8 cellular contexts compared by ENCODE assay signal in the genomic region with DNA sequence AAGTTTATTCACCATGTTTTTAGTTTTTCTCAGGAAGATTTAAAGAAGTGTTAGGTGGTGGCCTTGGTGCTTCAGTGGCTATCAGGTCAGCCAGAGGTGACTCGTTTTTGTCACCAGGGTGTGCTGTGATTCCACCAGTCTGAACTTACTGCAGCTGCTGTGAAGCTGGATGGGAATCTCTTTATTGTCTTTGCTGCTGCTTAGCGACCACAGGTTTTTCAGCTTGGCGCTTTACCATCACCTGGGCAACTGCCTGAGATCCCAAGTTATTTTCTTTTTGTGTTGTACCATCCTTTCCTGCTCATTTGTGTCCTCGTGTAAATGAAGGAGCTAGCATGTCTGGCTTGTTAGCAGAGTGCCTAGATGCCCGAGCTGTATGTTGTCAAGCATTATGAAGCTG.
A peak's percentile ranks its signal among the peaks of the same experiment; 100 is the strongest.
DNase-seq lines count a peak whose midpoint lies in the region; ATAC-seq and TF ChIP-seq lines count a peak whose summit lies in the region.

No MANE protein-coding gene starts in this region.

- WGBS in testis, 2 donors, result 46 to 53% methylated on average over 5 of the region's 5 CpGs

- no peaks in the 10 kb centered on the region for H3K36me3 Mint-ChIP-seq in activated CD8-positive, alpha-beta T cell treated with anti-CD3 and anti-CD28 coated beads for 36 hours (ENCODE audit: low read depth)
- H3K36me3 Mint-ChIP-seq in activated CD8-positive, alpha-beta T cell treated with anti-CD3 and anti-CD28 coated beads, Interleukin-2, amount 10 ng/mL, durations not matched to agents 7 days and 5 days (ENCODE audit: low read depth), result no peaks in the 10 kb centered on the region

- H3K27ac ChIP-seq in testis, result no peak overlapping the region

- CTCF ChIA-PET in activated CD8-positive, alpha-beta T cell treated with anti-CD3 and anti-CD28 coated beads for 36 hours (lab: Charles Lee), result no interaction called here
- CTCF ChIA-PET in activated CD8-positive, alpha-beta T cell treated with anti-CD3 and anti-CD28 coated beads, Interleukin-2, amount 10 ng/mL, durations not matched to agents 7 days and 5 days (lab: Charles Lee), result no interaction called here

- POLR2A ChIA-PET in activated CD8-positive, alpha-beta T cell treated with anti-CD3 and anti-CD28 coated beads for 36 hours (lab: Charles Lee), result no interaction called here
- POLR2A ChIA-PET in activated CD8-positive, alpha-beta T cell treated with anti-CD3 and anti-CD28 coated beads, Interleukin-2, amount 10 ng/mL, durations not matched to agents 7 days and 5 days (lab: Charles Lee), result no interaction called here

- H3K27me3 Mint-ChIP-seq in activated CD8-positive, alpha-beta T cell treated with anti-CD3 and anti-CD28 coated beads for 36 hours, result no peaks in the 10 kb centered on the region
- no peaks in the 10 kb centered on the region for H3K27me3 Mint-ChIP-seq in activated CD8-positive, alpha-beta T cell treated with anti-CD3 and anti-CD28 coated beads, Interleukin-2, amount 10 ng/mL, durations not matched to agents 7 days and 5 days (ENCODE audit: low read depth)

- no peak overlapping the region for H3K27ac Mint-ChIP-seq in activated CD8-positive, alpha-beta T cell treated with anti-CD3 and anti-CD28 coated beads for 36 hours
- H3K27ac Mint-ChIP-seq in activated CD8-positive, alpha-beta T cell treated with anti-CD3 and anti-CD28 coated beads, Interleukin-2, amount 10 ng/mL, durations not matched to agents 7 days and 5 days, result no peak overlapping the region

- H3K4me3 ChIP-seq in testis, result no peak overlapping the region

- no peak for TF ChIP-seq CTCF in activated CD8-positive, alpha-beta T cell treated with anti-CD3 and anti-CD28 coated beads for 36 hours (IDR thresholded peaks at IDR 0.05)
- peak; percentile 12 to 45 (median 24) for TF ChIP-seq CTCF in testis (IDR thresholded peaks at IDR 0.05)

- DNase-seq in activated CD8-positive, alpha-beta T cell treated with anti-CD3 and anti-CD28 coated beads for 36 hours, result peak; percentile 3
- no peak for DNase-seq in activated CD8-positive, alpha-beta T cell treated with anti-CD3 and anti-CD28 coated beads, Interleukin-2, amount 10 ng/mL, durations not matched to agents 7 days and 5 days
- DNase-seq in NCI-H187 treated with DMSO at 0.1 percent for 48 hours (lab: John Stamatoyannopoulos, UW) (peak; percentile 3), amniotic epithelial cell (ENCODE audit: low read depth) (peak; percentile 83), hypothalamus (lab: John Stamatoyannopoulos, UW) (peak in 40 of 51 donors; percentile 1 to 68 (median 30)), testis (peak; percentile 79), NOMO-1 treated with DMSO at 0.1 percent for 48 hours (lab: John Stamatoyannopoulos, UW; ENCODE audit: unreplicated experiment) (no peak)
- no peak for DNase-seq in stimulated activated CD4-positive, alpha-beta T cell treated with anti-CD3 and anti-CD28 coated beads, Interleukin-4, amount 100 ng/mL, for 1 hour

- TF ChIP-seq POLR2A in testis (IDR thresholded peaks at IDR 0.05), result no peak

- H3K36me3 ChIP-seq in testis (ENCODE audit: low read depth, missing control alignments), result no peaks in the 10 kb centered on the region

- H3K4me1 Mint-ChIP-seq in activated CD8-positive, alpha-beta T cell treated with anti-CD3 and anti-CD28 coated beads for 36 hours (ENCODE audit: low read depth), result no peaks in the 10 kb centered on the region
- no peaks in the 10 kb centered on the region for H3K4me1 Mint-ChIP-seq in activated CD8-positive, alpha-beta T cell treated with anti-CD3 and anti-CD28 coated beads, Interleukin-2, amount 10 ng/mL, durations not matched to agents 7 days and 5 days (ENCODE audit: low read depth)

- H3K4me3 Mint-ChIP-seq in activated CD8-positive, alpha-beta T cell treated with anti-CD3 and anti-CD28 coated beads for 36 hours, result no peak overlapping the region
- no peak overlapping the region for H3K4me3 Mint-ChIP-seq in activated CD8-positive, alpha-beta T cell treated with anti-CD3 and anti-CD28 coated beads, Interleukin-2, amount 10 ng/mL, durations not matched to agents 7 days and 5 days

- intact Hi-C loops in activated CD8-positive, alpha-beta T cell treated with anti-CD3 and anti-CD28 coated beads for 36 hours (cut with micrococcal nuclease), result no loop called here
- intact Hi-C loops in testis (cut with DNase I; ENCODE audit: low total_unique reads), result no loop called here

- ATAC-seq in activated CD8-positive, alpha-beta T cell treated with anti-CD3 and anti-CD28 coated beads for 36 hours, result no peak
- no peak for ATAC-seq in activated CD8-positive, alpha-beta T cell treated with anti-CD3 and anti-CD28 coated beads, Interleukin-2, amount 10 ng/mL, durations not matched to agents 7 days and 5 days

- no peaks in the 10 kb centered on the region for H3K9me3 Mint-ChIP-seq in activated CD8-positive, alpha-beta T cell treated with anti-CD3 and anti-CD28 coated beads for 36 hours
- H3K9me3 Mint-ChIP-seq in activated CD8-positive, alpha-beta T cell treated with anti-CD3 and anti-CD28 coated beads, Interleukin-2, amount 10 ng/mL, durations not matched to agents 7 days and 5 days (ENCODE audit: insufficient read depth), result no peaks in the 10 kb centered on the region

- H3K27me3 ChIP-seq in testis, result no peaks in the 10 kb centered on the region

- H3K4me1 ChIP-seq in testis, result peaks cover 3% of the 10 kb centered on the region

- no peaks in the 10 kb centered on the region for H3K9me3 ChIP-seq in testis

Comparison
In these comparisons a context has a peak if more than half of its experiments do, and no peak if none do; other contexts are left out.
1. DNase-seq: peak in activated CD8-positive, alpha-beta T cell treated with anti-CD3 and anti-CD28 coated beads for 36 hours (single experiment), NCI-H187 treated with DMSO at 0.1 percent for 48 hours (single experiment), amniotic epithelial cell (single experiment), hypothalamus (40 of 51) and testis (single experiment); none in activated CD8-positive, alpha-beta T cell treated with anti-CD3 and anti-CD28 coated beads, Interleukin-2, amount 10 ng/mL, durations not matched to agents 7 days and 5 days (single experiment), stimulated activated CD4-positive, alpha-beta T cell treated with anti-CD3 and anti-CD28 coated beads, Interleukin-4, amount 100 ng/mL, for 1 hour (single experiment) and NOMO-1 treated with DMSO at 0.1 percent for 48 hours (single experiment).